ENCODE assay signal across 14 cellular contexts in the genomic region with DNA sequence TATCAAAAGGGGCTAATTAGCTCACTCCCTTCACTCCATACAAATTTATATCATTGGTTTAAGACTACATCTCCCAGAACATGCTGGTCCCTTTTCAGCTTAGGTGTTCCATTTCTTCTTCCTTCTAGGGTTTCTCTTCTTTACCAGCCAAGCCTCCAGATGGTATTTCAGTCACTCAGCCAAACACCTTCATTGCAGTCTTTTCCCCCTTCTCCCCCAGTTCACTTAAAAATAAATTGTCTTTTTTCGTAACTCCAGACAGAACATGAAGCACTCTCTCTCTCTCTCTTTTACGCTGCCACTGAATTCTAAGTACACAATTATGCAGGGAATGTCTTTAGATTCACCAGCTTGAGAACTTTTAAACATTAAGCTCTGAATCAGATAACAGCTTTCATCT.
DNase-seq lines count a peak whose midpoint lies in the region; ATAC-seq and TF ChIP-seq lines count a peak whose summit lies in the region.
"Had no signal": no experiment of that assay in that cellular context is flagged by ENCODE, and none has a peak within 500 bp of the region (broad histone marks: within the 10 kb centered on the region; RNA-seq: fewer than 3 reads in every experiment).

No MANE protein-coding gene starts in this region.

- H2AFZ ChIP-seq in neural progenitor cell (replicated peaks) = no peak overlapping the region

- no peak overlapping the region for H3K4me3 ChIP-seq in neural progenitor cell
- H3K4me3 ChIP-seq: BLaER1 treated with 17β-estradiol and CSF1 and Interleukin-3, amounts not matched to agents 10 nM and 100 nM; HAP-1 had no signal

- H3K9me3 Mint-ChIP-seq in neural progenitor cell = no peaks in the 10 kb centered on the region

- no peaks in the 10 kb centered on the region for H3K9me3 ChIP-seq in neural progenitor cell (ENCODE audit: low read depth)
- H3K9me3 ChIP-seq: BLaER1 treated with 17β-estradiol and CSF1 and Interleukin-3, amounts not matched to agents 10 nM and 100 nM; HAP-1 had no signal

- H3F3A ChIP-seq in neural progenitor cell (ENCODE audit: low read depth) = no peaks in the 10 kb centered on the region

- H3K36me3 Mint-ChIP-seq in neural progenitor cell = no peaks in the 10 kb centered on the region
- H3K36me3 Mint-ChIP-seq: CD4-positive, CD25-positive, alpha-beta regulatory T cell had no signal

- no peak overlapping the region for H3K9ac ChIP-seq in neural progenitor cell
- H3K9ac ChIP-seq: BLaER1 treated with 17β-estradiol and CSF1 and Interleukin-3, amounts not matched to agents 10 nM and 100 nM had no signal

- ATAC-seq in GM21737 (IDR thresholded peaks at IDR 0.05; ENCODE audit: unreplicated experiment) (no peak), HG02981 (IDR thresholded peaks at IDR 0.05; ENCODE audit: unreplicated experiment) (no peak)

- H3K4me1 Mint-ChIP-seq in neural progenitor cell = no peaks in the 10 kb centered on the region
- H3K4me1 Mint-ChIP-seq: CD4-positive, CD25-positive, alpha-beta regulatory T cell had no signal

- H3K27ac ChIP-seq in neural progenitor cell = no peak overlapping the region
- H3K27ac ChIP-seq: 22Rv1; BLaER1 treated with 17β-estradiol and CSF1 and Interleukin-3, amounts not matched to agents 10 nM and 100 nM; HL-60 had no signal

- H3K27me3 Mint-ChIP-seq in neural progenitor cell (ENCODE audit: insufficient read depth, low read depth) = no peaks in the 10 kb centered on the region
- H3K27me3 Mint-ChIP-seq: CD4-positive, CD25-positive, alpha-beta regulatory T cell had no signal

- no peak overlapping the region for H3K4me2 ChIP-seq in neural progenitor cell
- H3K4me2 ChIP-seq: BLaER1 treated with 17β-estradiol and CSF1 and Interleukin-3, amounts not matched to agents 10 nM and 100 nM had no signal

- H3K27me3 ChIP-seq in neural progenitor cell = no peaks in the 10 kb centered on the region
- H3K27me3 ChIP-seq: BLaER1 treated with 17β-estradiol and CSF1 and Interleukin-3, amounts not matched to agents 10 nM and 100 nM had no signal

- TF ChIP-seq CTCF in neural progenitor cell (IDR thresholded peaks at IDR 0.05) = no peak

- H3K79me2 ChIP-seq in neural progenitor cell (ENCODE audit: low read depth) = no peaks in the 10 kb centered on the region

- H3K4me1 ChIP-seq in neural progenitor cell = no peaks in the 10 kb centered on the region
- H3K4me1 ChIP-seq: BLaER1 treated with 17β-estradiol and CSF1 and Interleukin-3, amounts not matched to agents 10 nM and 100 nM; HAP-1 had no signal

- H3K27ac Mint-ChIP-seq in neural progenitor cell = peak overlapping the region; percentile 12
- H3K27ac Mint-ChIP-seq: CD4-positive, CD25-positive, alpha-beta regulatory T cell had no signal

- no peaks in the 10 kb centered on the region for H4K20me1 ChIP-seq in neural progenitor cell (ENCODE audit: low read depth)
- H4K20me1 ChIP-seq: BLaER1 treated with 17β-estradiol and CSF1 and Interleukin-3, amounts not matched to agents 10 nM and 100 nM had no signal

- H3K4me3 Mint-ChIP-seq in neural progenitor cell = no peak overlapping the region
- H3K4me3 Mint-ChIP-seq: CD4-positive, CD25-positive, alpha-beta regulatory T cell had no signal

- DNase-seq in DMS 273 (lab: John Stamatoyannopoulos, UW; ENCODE audit: unreplicated experiment) = peak; percentile 33
- no peak for DNase-seq in DMS 273 treated with DMSO at 0.1 percent for 48 hours (lab: John Stamatoyannopoulos, UW)
- peak; percentile 5 for DNase-seq in kidney tubule cell (ENCODE audit: low spot score)
- DNase-seq in neural progenitor cell (ENCODE audit: low spot score) = no peak
- DNase-seq in NCI-H187 treated with DMSO at 0.1 percent for 48 hours (lab: John Stamatoyannopoulos, UW) = no peak
- DNase-seq: CD4-positive, CD25-positive, alpha-beta regulatory T cell; DMS79 treated with DMSO at 0.1 percent for 48 hours; EL had no signal

- no peaks in the 10 kb centered on the region for H3K36me3 ChIP-seq in neural progenitor cell
- H3K36me3 ChIP-seq: BLaER1 treated with 17β-estradiol and CSF1 and Interleukin-3, amounts not matched to agents 10 nM and 100 nM; HAP-1 had no signal

Comparison
In these comparisons a context has a peak if more than half of its experiments do, and no peak if none do; other contexts are left out.
1. DNase-seq: peak in DMS 273 (single experiment) and kidney tubule cell (single experiment); none in DMS 273 treated with DMSO at 0.1 percent for 48 hours (single experiment), neural progenitor cell (single experiment) and NCI-H187 treated with DMSO at 0.1 percent for 48 hours (single experiment).